ENCODE assay signal across 7 cellular contexts in the genomic region with DNA sequence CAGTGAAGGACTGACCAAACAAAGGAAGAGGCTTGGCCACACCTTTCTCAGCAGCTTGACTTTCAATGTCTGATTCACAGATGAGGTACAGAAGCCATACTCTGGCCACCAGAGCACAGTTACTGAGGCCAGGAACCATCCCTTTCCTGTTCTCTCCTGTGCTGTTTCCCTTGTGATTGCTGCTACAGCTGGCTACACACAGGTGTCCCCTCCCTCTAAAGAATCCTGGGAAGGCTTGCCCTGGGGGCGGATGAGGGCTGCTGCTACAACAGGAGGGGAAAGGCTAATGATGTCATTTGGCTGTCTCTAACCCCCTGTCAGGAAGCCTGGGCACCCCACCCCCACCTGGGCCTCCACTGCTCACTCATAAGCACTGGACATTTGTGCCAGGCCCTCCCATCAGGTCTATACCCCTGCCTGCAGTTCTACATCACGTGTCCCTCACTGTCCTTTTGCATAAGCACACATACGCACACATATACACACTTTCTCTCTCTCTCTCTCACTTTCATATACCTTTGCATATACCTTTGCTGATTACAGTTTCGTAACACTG. TPM values are rescaled to one million over a fixed set of nuclear protein-coding genes. Genes with fewer than 3 reads are reported as not detected.
DNase-seq lines count a peak whose midpoint lies in the region; ATAC-seq, FAIRE-seq and TF ChIP-seq lines count a peak whose summit lies in the region.

No MANE protein-coding gene starts in this region.

- H3K9me3 Mint-ChIP-seq in activated naive CD8-positive, alpha-beta T cell (ENCODE audit: low read depth) = no peaks in the 10 kb centered on the region
- no peaks in the 10 kb centered on the region for H3K9me3 Mint-ChIP-seq in natural killer cell

- ATAC-seq in GM19023 (IDR thresholded peaks at IDR 0.05; ENCODE audit: unreplicated experiment) = peak; percentile 65
- ATAC-seq in HG02981 (IDR thresholded peaks at IDR 0.05; ENCODE audit: unreplicated experiment) = peak; percentile 61
- peak in 1 of 3 donors; percentile 46 for ATAC-seq in natural killer cell

- no peak for FAIRE-seq in D721Med (lab: Jason Lieb, UNC)

- TF ChIP-seq CTCF in natural killer cell (IDR thresholded peaks at IDR 0.05) (no peak), D721Med (IDR thresholded peaks at IDR 0.05; ENCODE audit: insufficient read depth, missing control alignments) (no peak)

- H3K36me3 Mint-ChIP-seq in activated naive CD8-positive, alpha-beta T cell = peaks cover 24% of the 10 kb centered on the region
- no peaks in the 10 kb centered on the region for H3K36me3 Mint-ChIP-seq in natural killer cell

- DNase-seq in natural killer cell (no peak), hepatic stellate cell (ENCODE audit: low spot score) (no peak), D721Med (ENCODE audit: insufficient read length, low spot score) (no peak), cerebellar cortex (ENCODE audit: low spot score) (no peak)

- peaks cover 88% of the 10 kb centered on the region for H3K4me1 Mint-ChIP-seq in activated naive CD8-positive, alpha-beta T cell (ENCODE audit: low read depth)
- H3K4me1 Mint-ChIP-seq in natural killer cell = peaks cover 66 to 82% of the 10 kb centered on the region in 2 donors

- no peaks in the 10 kb centered on the region for H3K27me3 Mint-ChIP-seq in activated naive CD8-positive, alpha-beta T cell
- no peaks in the 10 kb centered on the region for H3K27me3 Mint-ChIP-seq in natural killer cell (ENCODE audit: low read depth in 2 of 2)

- H3K4me3 Mint-ChIP-seq in activated naive CD8-positive, alpha-beta T cell = peak overlapping the region; percentile 51
- no peak overlapping the region for H3K4me3 Mint-ChIP-seq in natural killer cell

- intact Hi-C loops in natural killer cell (cut with micrococcal nuclease) = no loop called here

- H3K27ac Mint-ChIP-seq in activated naive CD8-positive, alpha-beta T cell = peak overlapping the region; percentile 97
- H3K27ac Mint-ChIP-seq in natural killer cell = peak overlapping the region; percentile 93 to 95

RNA-seq across cellular contexts. Expression of gene PRPF40B, which starts 41.3 kb away (rescaled TPM):
- total RNA-seq in natural killer cell = 1 to 10 TPM; 5.6 to 6.8 (median 5.9) TPM

RNA-seq across cellular contexts. Expression of gene FMNL3, which starts 42.5 kb away (rescaled TPM):
- 10 to 100 TPM; 54.2 to 82.6 (median 58.7) TPM for total RNA-seq in natural killer cell

RNA-seq across cellular contexts. Expression of gene FAM186B, which starts 59.2 kb away (rescaled TPM):
- under 1 TPM; 0.56 to 0.85 (median 0.77) TPM for total RNA-seq in natural killer cell
